Comparison of ENCODE assay signal across 14 cellular contexts in genomic region chr5:121630402-121630801, GRCh38.
A peak's percentile ranks its signal among the peaks of the same experiment; 100 is the strongest.
DNase-seq lines count a peak whose midpoint lies in the region; ATAC-seq, FAIRE-seq and TF ChIP-seq lines count a peak whose summit lies in the region.
"Had no signal": no experiment of that assay in that cellular context is flagged by ENCODE, and none has a peak within 500 bp of the region (broad histone marks: within the 10 kb centered on the region; RNA-seq: fewer than 3 reads in every experiment).

No MANE protein-coding gene starts in this region.

- DNase-seq in NCI-H524 (lab: John Stamatoyannopoulos, UW) (peak; percentile 7 to 25), NCI-H524 treated with DMSO at 0.1 percent for 48 hours (lab: John Stamatoyannopoulos, UW) (no peak), RWPE2 (ENCODE audit: low spot score) (no peak), fibroblast of villous mesenchyme (ENCODE audit: low read depth) (peak; percentile 8), small intestine (peak; percentile 41), spleen (no peak), kidney tubule cell (ENCODE audit: low spot score) (no peak)
- DNase-seq: activated CD4-positive, alpha-beta memory T cell treated with anti-CD3 and anti-CD28 coated beads for 36 hours; NCI-H2081 treated with DMSO at 0.1 percent for 48 hours had no signal

- H3K27me3 ChIP-seq in RWPE2 (ENCODE audit: insufficient read depth, poor library complexity, severe bottlenecking) (peaks cover 16% of the 10 kb centered on the region), small intestine (ENCODE audit: control insufficient read depth in 2 of 2, insufficient read depth in 2 of 2, low read length in 2 of 2) (no peaks in the 10 kb centered on the region), spleen (replicated peaks in 1 of 7) (no peaks in the 10 kb centered on the region)
- H3K27me3 ChIP-seq: BLaER1 treated with 17β-estradiol and CSF1 and Interleukin-3, amounts not matched to agents 10 nM and 100 nM had no signal

- FAIRE-seq in small intestine (lab: Jason Lieb, UNC): no peak
- FAIRE-seq: endothelial cell of umbilical vein, GM12878, HTR-8/SVneo had no signal

- intact Hi-C loops in spleen (cut with DNase I; ENCODE audit: low total_unique reads): no loop called here

- H3K4me1 ChIP-seq in RWPE2 (ENCODE audit: insufficient read depth, poor library complexity, severe bottlenecking) (no peaks in the 10 kb centered on the region), small intestine (ENCODE audit: control insufficient read depth in 2 of 2, insufficient read depth in 1 of 2, low read depth in 1 of 2, low read length in 1 of 2) (no peaks in the 10 kb centered on the region), spleen (no peaks in the 10 kb centered on the region)
- H3K4me1 ChIP-seq: BLaER1 treated with 17β-estradiol and CSF1 and Interleukin-3, amounts not matched to agents 10 nM and 100 nM had no signal

- peak; percentile 60; the same call in 1 of the 3 replicates for ATAC-seq in RWPE2 (ENCODE audit: low read depth)
- ATAC-seq in HG03025 (IDR thresholded peaks at IDR 0.05; ENCODE audit: low FRiP score, unreplicated experiment): no peak
- ATAC-seq: GM12878 had no signal

- H3K27ac ChIP-seq in RWPE2 (ENCODE audit: poor library complexity, severe bottlenecking): no peak overlapping the region
- H3K27ac ChIP-seq in small intestine (ENCODE audit: low read depth in 1 of 2, low read length in 1 of 2): no peak overlapping the region
- H3K27ac ChIP-seq in spleen: no peak overlapping the region
- H3K27ac ChIP-seq: BLaER1 treated with 17β-estradiol and CSF1 and Interleukin-3, amounts not matched to agents 10 nM and 100 nM had no signal

- TF ChIP-seq CTCF in RWPE2 (IDR thresholded peaks at IDR 0.05; ENCODE audit: poor library complexity, severe bottlenecking): peak; percentile 46
- TF ChIP-seq CTCF in fibroblast of villous mesenchyme (IDR thresholded peaks at IDR 0.05; ENCODE audit: insufficient read depth, low read depth, low read length): peak; percentile 15
- TF ChIP-seq CTCF in spleen (IDR thresholded peaks at IDR 0.05 in 8 of 11, conservative IDR thresholded peaks at IDR 0.05 in 3 of 11): no peak

- H3K36me3 ChIP-seq in RWPE2 (ENCODE audit: low read depth): no peaks in the 10 kb centered on the region
- H3K36me3 ChIP-seq in small intestine (ENCODE audit: control insufficient read depth in 2 of 2, insufficient read depth in 2 of 2, low read length in 2 of 2): no peaks in the 10 kb centered on the region
- no peaks in the 10 kb centered on the region for H3K36me3 ChIP-seq in spleen
- H3K36me3 ChIP-seq: BLaER1 treated with 17β-estradiol and CSF1 and Interleukin-3, amounts not matched to agents 10 nM and 100 nM had no signal

- TF ChIP-seq POLR2A in spleen (IDR thresholded peaks at IDR 0.05): no peak

- H3K9me3 ChIP-seq in RWPE2 (ENCODE audit: severe bottlenecking) (no peaks in the 10 kb centered on the region), small intestine (ENCODE audit: control insufficient read depth, low read depth) (no peaks in the 10 kb centered on the region), spleen (no peaks in the 10 kb centered on the region)
- H3K9me3 ChIP-seq: BLaER1 treated with 17β-estradiol and CSF1 and Interleukin-3, amounts not matched to agents 10 nM and 100 nM had no signal

- WGBS in small intestine, 3 donors: 20 to 31% (median 26%) methylated on average over 5 of the region's 5 CpGs
- 40 to 60% (median 44%) methylated on average over 5 of the region's 5 CpGs for WGBS in spleen, 5 donors

- H3K4me3 ChIP-seq in RWPE2 (ENCODE audit: severe bottlenecking): no peak overlapping the region
- H3K4me3 ChIP-seq in fibroblast of villous mesenchyme (ENCODE audit: low read depth, low read length): no peak overlapping the region
- H3K4me3 ChIP-seq in small intestine (ENCODE audit: low read depth in 1 of 2, low read length in 2 of 2): no peak overlapping the region
- no peak overlapping the region for H3K4me3 ChIP-seq in spleen
- H3K4me3 ChIP-seq: BLaER1 treated with 17β-estradiol and CSF1 and Interleukin-3, amounts not matched to agents 10 nM and 100 nM; GM12878 had no signal

Comparison
In these comparisons a context has a peak if more than half of its experiments do, and no peak if none do; other contexts are left out.
1. DNase-seq: peak in NCI-H524 (2 of 2), fibroblast of villous mesenchyme (single experiment) and small intestine (single experiment); none in NCI-H524 treated with DMSO at 0.1 percent for 48 hours (single experiment), RWPE2 (single experiment), spleen (single experiment) and kidney tubule cell (single experiment).
2. CTCF ChIP-seq: peak in RWPE2 (single experiment) and fibroblast of villous mesenchyme (single experiment); none in spleen (0 of 11).